ENCODE assay signal across 17 cellular contexts in genomic region chr10:69963835-69964710, GRCh38.
"Had no signal": no experiment of that assay in that cellular context is flagged by ENCODE, and none has a peak within 500 bp of the region (broad histone marks: within the 10 kb centered on the region; RNA-seq: fewer than 3 reads in every experiment).

No MANE protein-coding gene starts in this region.

- DNase-seq: activated CD4-positive, alpha-beta T cell treated with anti-CD3 and anti-CD28 coated beads for 1 hour; activated naive CD4-positive, alpha-beta T cell treated with Interleukin-2 at 50 U/mL for 16 hours; activated naive CD8-positive, alpha-beta T cell treated with anti-CD3 and anti-CD28 coated beads, Interleukin-2, amount 10 ng/mL, durations not matched to agents 7 days and 5 days; activated T-cell treated with anti-CD3 and anti-CD28 coated beads, Interleukin-2, amount 50 U/mL, for 24 hours; amygdala; erythroblast; left ventricle myocardium inferior; mucosa of descending colon; spleen; stimulated activated CD4-positive, alpha-beta T cell treated with anti-CD3 and anti-CD28 coated beads, Interleukin-4, amount 100 ng/mL, for 4 hours; uterus; WERI-Rb-1 had no signal

- H3K4me3 ChIP-seq: left ventricle myocardium inferior, mucosa of descending colon, spleen, tibial nerve, uterus had no signal

- H3K4me1 ChIP-seq: parathyroid adenoma, tibial nerve, uterus had no signal

- ATAC-seq: mucosa of descending colon; naive thymus-derived CD4-positive, alpha-beta T cell; stimulated activated memory B cell treated with anti-CD40 and anti-IgM and Interleukin-4, amounts not matched to agents 10 μg/mL and 1 μg/mL and 100 μg/mL, for 72 hours had no signal

- H3K27ac ChIP-seq: left ventricle myocardium inferior, parathyroid adenoma, spleen, tibial nerve, uterus, WERI-Rb-1 had no signal

- H3K9me3 Mint-ChIP-seq: activated naive CD8-positive, alpha-beta T cell treated with anti-CD3 and anti-CD28 coated beads, Interleukin-2, amount 10 ng/mL, durations not matched to agents 7 days and 5 days; activated T-cell treated with anti-CD3 and anti-CD28 coated beads, Interleukin-2, amount 50 U/mL, for 24 hours; activated T-helper 2 cell treated with anti-CD3 and anti-CD28 coated beads, Interferon-gamma antibody, Interleukin-2, Interleukin-4, amounts not matched to agents 10 μg/mL and 5 μg/mL and 100 μg/mL, durations not matched to agents 14 hours and 24 hours and 36 hours; naive thymus-derived CD4-positive, alpha-beta T cell; stimulated activated memory B cell treated with anti-CD40 and anti-IgM and Interleukin-4, amounts not matched to agents 10 μg/mL and 1 μg/mL and 100 μg/mL, for 72 hours had no signal

- H3K36me3 Mint-ChIP-seq: activated naive CD8-positive, alpha-beta T cell treated with anti-CD3 and anti-CD28 coated beads, Interleukin-2, amount 10 ng/mL, durations not matched to agents 7 days and 5 days; naive thymus-derived CD4-positive, alpha-beta T cell; stimulated activated memory B cell treated with anti-CD40 and anti-IgM and Interleukin-4, amounts not matched to agents 10 μg/mL and 1 μg/mL and 100 μg/mL, for 72 hours had no signal

- H3K27ac Mint-ChIP-seq: activated naive CD8-positive, alpha-beta T cell treated with anti-CD3 and anti-CD28 coated beads, Interleukin-2, amount 10 ng/mL, durations not matched to agents 7 days and 5 days; activated T-cell treated with anti-CD3 and anti-CD28 coated beads, Interleukin-2, amount 50 U/mL, for 24 hours; activated T-helper 2 cell treated with anti-CD3 and anti-CD28 coated beads, Interferon-gamma antibody, Interleukin-2, Interleukin-4, amounts not matched to agents 10 μg/mL and 5 μg/mL and 100 μg/mL, durations not matched to agents 14 hours and 24 hours and 36 hours; naive thymus-derived CD4-positive, alpha-beta T cell; stimulated activated memory B cell treated with anti-CD40 and anti-IgM and Interleukin-4, amounts not matched to agents 10 μg/mL and 1 μg/mL and 100 μg/mL, for 72 hours had no signal

- H3K36me3 ChIP-seq: left ventricle myocardium inferior, spleen, tibial nerve, uterus, WERI-Rb-1 had no signal

- H3K9me3 ChIP-seq: left ventricle myocardium inferior, mucosa of descending colon, spleen, uterus had no signal

- H3K27me3 ChIP-seq: tibial nerve, uterus had no signal

- H3K4me3 Mint-ChIP-seq: activated naive CD8-positive, alpha-beta T cell treated with anti-CD3 and anti-CD28 coated beads, Interleukin-2, amount 10 ng/mL, durations not matched to agents 7 days and 5 days; activated T-cell treated with anti-CD3 and anti-CD28 coated beads, Interleukin-2, amount 50 U/mL, for 24 hours; naive thymus-derived CD4-positive, alpha-beta T cell; stimulated activated memory B cell treated with anti-CD40 and anti-IgM and Interleukin-4, amounts not matched to agents 10 μg/mL and 1 μg/mL and 100 μg/mL, for 72 hours had no signal
